Comparison of ENCODE assay signal across 2 cellular contexts in the genomic region with DNA sequence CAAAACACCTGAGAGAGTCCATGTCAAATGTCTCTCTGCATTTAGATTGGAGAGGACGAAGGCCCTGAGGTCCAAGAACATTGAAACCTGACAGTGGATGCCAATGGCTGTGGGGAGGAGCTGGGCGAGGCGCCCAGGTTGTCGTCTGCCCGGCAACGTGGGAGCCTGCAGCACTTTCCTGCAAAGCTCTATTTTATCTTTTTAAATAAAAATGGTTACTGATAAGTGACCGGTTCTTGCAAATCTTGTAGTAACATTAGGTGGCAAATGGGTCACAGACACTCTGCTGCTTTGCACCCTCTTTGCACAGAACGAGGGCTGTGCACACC.
TF ChIP-seq lines count a peak whose summit lies in the region.

No MANE protein-coding gene starts in this region.

TF ChIP-seq in K562, 482 proteins besides CTCF, POLR2A, EP300 and RAD21:
- TF ChIP-seq SP2 (IDR thresholded peaks at IDR 0.05; ENCODE audit: extremely low read depth, low read depth, low read length, poor library complexity, severe bottlenecking) (no peak), CCNT2 (IDR thresholded peaks at IDR 0.05; ENCODE audit: borderline replicate concordance, extremely low read depth, insufficient read length, low read depth, low read length) (no peak), POLR2G (IDR thresholded peaks at IDR 0.05; ENCODE audit: low read depth, low read length) (0 out of 2 replicates have a peak, but pooled peaks have one; percentile 1)
- TF ChIP-seq, protein P1, sequence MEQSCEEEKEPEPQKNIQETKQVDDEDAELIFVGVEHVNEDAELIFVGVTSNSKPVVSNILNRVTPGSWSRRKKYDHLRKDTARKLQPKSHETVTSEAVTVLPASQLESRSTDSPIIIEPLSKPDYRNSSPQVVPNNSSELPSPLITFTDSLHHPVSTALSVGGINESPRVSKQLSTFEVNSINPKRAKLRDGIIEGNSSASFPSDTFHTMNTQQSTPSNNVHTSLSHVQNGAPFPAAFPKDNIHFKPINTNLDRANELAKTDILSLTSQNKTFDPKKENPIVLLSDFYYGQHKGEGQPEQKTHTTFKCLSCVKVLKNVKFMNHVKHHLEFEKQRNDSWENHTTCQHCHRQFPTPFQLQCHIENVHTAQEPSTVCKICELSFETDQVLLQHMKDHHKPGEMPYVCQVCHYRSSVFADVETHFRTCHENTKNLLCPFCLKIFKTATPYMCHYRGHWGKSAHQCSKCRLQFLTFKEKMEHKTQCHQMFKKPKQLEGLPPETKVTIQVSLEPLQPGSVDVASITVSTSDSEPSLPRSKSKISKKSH (CRISPR knock-in tag; IDR thresholded peaks at IDR 0.05) = no peak
- TF ChIP-seq, protein P2, sequence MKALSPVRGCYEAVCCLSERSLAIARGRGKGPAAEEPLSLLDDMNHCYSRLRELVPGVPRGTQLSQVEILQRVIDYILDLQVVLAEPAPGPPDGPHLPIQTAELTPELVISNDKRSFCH (CRISPR knock-in tag; IDR thresholded peaks at IDR 0.05) = no peak
- TF ChIP-seq, protein P2 (tag; IDR thresholded peaks at IDR 0.05) = no peak
TF ChIP-seq in K562: peak in this region for 1.

TF ChIP-seq in liver, 16 proteins besides CTCF, POLR2A, EP300 and RAD21:
- TF ChIP-seq NR2F2 (IDR thresholded peaks at IDR 0.05) (no peak), FOXA2 (IDR thresholded peaks at IDR 0.05) (no peak), SP1 (IDR thresholded peaks at IDR 0.05) (peak; percentile 2), EGR1 (IDR thresholded peaks at IDR 0.05; ENCODE audit: low read depth in 2 of 2) (no peak), GABPA (IDR thresholded peaks at IDR 0.05 in 1 of 2, conservative IDR thresholded peaks at IDR 0.05 in 1 of 2) (no peak), YY1 (IDR thresholded peaks at IDR 0.05) (no peak), RXRA (IDR thresholded peaks at IDR 0.05) (no peak), TAF1 (conservative IDR thresholded peaks at IDR 0.05) (no peak), JUND (IDR thresholded peaks at IDR 0.05) (no peak), HNF4A (conservative IDR thresholded peaks at IDR 0.05) (peak in 1 of 2 donors; percentile 18), FOXA1 (IDR thresholded peaks at IDR 0.05) (no peak)
- TF ChIP-seq, protein P3, sequence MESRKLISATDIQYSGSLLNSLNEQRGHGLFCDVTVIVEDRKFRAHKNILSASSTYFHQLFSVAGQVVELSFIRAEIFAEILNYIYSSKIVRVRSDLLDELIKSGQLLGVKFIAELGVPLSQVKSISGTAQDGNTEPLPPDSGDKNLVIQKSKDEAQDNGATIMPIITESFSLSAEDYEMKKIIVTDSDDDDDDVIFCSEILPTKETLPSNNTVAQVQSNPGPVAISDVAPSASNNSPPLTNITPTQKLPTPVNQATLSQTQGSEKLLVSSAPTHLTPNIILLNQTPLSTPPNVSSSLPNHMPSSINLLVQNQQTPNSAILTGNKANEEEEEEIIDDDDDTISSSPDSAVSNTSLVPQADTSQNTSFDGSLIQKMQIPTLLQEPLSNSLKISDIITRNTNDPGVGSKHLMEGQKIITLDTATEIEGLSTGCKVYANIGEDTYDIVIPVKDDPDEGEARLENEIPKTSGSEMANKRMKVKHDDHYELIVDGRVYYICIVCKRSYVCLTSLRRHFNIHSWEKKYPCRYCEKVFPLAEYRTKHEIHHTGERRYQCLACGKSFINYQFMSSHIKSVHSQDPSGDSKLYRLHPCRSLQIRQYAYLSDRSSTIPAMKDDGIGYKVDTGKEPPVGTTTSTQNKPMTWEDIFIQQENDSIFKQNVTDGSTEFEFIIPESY (IDR thresholded peaks at IDR 0.05) = no peak
- TF ChIP-seq, protein P4, sequence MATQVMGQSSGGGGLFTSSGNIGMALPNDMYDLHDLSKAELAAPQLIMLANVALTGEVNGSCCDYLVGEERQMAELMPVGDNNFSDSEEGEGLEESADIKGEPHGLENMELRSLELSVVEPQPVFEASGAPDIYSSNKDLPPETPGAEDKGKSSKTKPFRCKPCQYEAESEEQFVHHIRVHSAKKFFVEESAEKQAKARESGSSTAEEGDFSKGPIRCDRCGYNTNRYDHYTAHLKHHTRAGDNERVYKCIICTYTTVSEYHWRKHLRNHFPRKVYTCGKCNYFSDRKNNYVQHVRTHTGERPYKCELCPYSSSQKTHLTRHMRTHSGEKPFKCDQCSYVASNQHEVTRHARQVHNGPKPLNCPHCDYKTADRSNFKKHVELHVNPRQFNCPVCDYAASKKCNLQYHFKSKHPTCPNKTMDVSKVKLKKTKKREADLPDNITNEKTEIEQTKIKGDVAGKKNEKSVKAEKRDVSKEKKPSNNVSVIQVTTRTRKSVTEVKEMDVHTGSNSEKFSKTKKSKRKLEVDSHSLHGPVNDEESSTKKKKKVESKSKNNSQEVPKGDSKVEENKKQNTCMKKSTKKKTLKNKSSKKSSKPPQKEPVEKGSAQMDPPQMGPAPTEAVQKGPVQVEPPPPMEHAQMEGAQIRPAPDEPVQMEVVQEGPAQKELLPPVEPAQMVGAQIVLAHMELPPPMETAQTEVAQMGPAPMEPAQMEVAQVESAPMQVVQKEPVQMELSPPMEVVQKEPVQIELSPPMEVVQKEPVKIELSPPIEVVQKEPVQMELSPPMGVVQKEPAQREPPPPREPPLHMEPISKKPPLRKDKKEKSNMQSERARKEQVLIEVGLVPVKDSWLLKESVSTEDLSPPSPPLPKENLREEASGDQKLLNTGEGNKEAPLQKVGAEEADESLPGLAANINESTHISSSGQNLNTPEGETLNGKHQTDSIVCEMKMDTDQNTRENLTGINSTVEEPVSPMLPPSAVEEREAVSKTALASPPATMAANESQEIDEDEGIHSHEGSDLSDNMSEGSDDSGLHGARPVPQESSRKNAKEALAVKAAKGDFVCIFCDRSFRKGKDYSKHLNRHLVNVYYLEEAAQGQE (IDR thresholded peaks at IDR 0.05) = no peak
- TF ChIP-seq, protein P5, sequence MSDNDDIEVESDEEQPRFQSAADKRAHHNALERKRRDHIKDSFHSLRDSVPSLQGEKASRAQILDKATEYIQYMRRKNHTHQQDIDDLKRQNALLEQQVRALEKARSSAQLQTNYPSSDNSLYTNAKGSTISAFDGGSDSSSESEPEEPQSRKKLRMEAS (IDR thresholded peaks at IDR 0.05) = no peak
